ENCODE assay signal across 24 cellular contexts in the genomic region with DNA sequence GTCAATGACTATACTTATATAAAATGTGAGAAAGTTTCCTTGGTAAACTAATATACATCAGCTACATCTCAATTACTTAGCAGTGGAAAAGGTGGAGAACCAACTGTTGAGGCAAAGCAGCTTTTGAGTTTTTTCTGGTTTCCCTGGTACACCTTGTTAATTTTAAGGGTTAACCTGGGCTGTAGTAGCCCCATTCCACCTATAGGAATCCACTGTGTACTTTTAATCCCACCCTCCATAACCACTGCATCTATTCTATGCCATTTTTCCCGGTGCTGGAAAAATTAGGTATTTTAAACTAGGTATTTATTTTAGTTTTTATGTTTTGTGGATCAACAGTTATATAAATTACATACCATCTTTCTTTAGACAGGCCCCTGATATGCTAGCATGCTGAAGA. TPM values are rescaled to one million over a fixed set of nuclear protein-coding genes. Genes with fewer than 3 reads are reported as not detected.
DNase-seq lines count a peak whose midpoint lies in the region; ATAC-seq and TF ChIP-seq lines count a peak whose summit lies in the region.
"Had no signal": no experiment of that assay in that cellular context is flagged by ENCODE, and none has a peak within 500 bp of the region (broad histone marks: within the 10 kb centered on the region; RNA-seq: fewer than 3 reads in every experiment).

No MANE protein-coding gene starts in this region.

- BruUV-seq in PC-3 (replicated peaks; lab: Mats Ljungman, UMichigan) = no TSS peak

- H3K79me2 ChIP-seq in PC-3 (ENCODE audit: low read length) = no peaks in the 10 kb centered on the region

- H3K9me3 ChIP-seq in CD4-positive, alpha-beta T cell (ENCODE audit: control insufficient read depth, low read length) = no peaks in the 10 kb centered on the region
- no peaks in the 10 kb centered on the region for H3K9me3 ChIP-seq in PC-3 (ENCODE audit: low read length)
- H3K9me3 ChIP-seq: BLaER1, HAP-1 had no signal

- H3K9ac ChIP-seq in PC-3 (ENCODE audit: low read length) = no peak overlapping the region
- H3K9ac ChIP-seq: BLaER1, GM23248 had no signal

- H3K27me3 Mint-ChIP-seq in activated CD8-positive, alpha-beta memory T cell treated with anti-CD3 and anti-CD28 coated beads, Interleukin-2, amount 10 ng/mL, durations not matched to agents 7 days and 5 days = no peaks in the 10 kb centered on the region
- no peaks in the 10 kb centered on the region for H3K27me3 Mint-ChIP-seq in CD4-positive, alpha-beta T cell
- H3K27me3 Mint-ChIP-seq in activated naive CD8-positive, alpha-beta T cell treated with anti-CD3 and anti-CD28 coated beads, Interleukin-2, amount 10 ng/mL, durations not matched to agents 7 days and 5 days = no peaks in the 10 kb centered on the region
- H3K27me3 Mint-ChIP-seq: CD4-positive, CD25-positive, alpha-beta regulatory T cell had no signal

- POLR2A ChIA-PET in CD4-positive, alpha-beta T cell (lab: Charles Lee) = interaction anchor here (1.4 kb wide), 1 partner anchor 9 kb away, joined by 5 read pairs; no protein-coding TSS in a partner anchor
- POLR2A ChIA-PET in PC-3 (lab: Charles Lee; ENCODE audit: unreplicated experiment) = interaction anchor here (0.6 kb wide), 1 partner anchor 44 kb away, joined by 3 read pairs; no protein-coding TSS in a partner anchor
- POLR2A ChIA-PET in activated naive CD8-positive, alpha-beta T cell treated with anti-CD3 and anti-CD28 coated beads, Interleukin-2, amount 10 ng/mL, durations not matched to agents 7 days and 5 days (lab: Charles Lee) = no interaction called here

- no peak overlapping the region for H3K4me3 ChIP-seq in PC-3 (ENCODE audit: low read length)
- H3K4me3 ChIP-seq: BLaER1, GM23248, HAP-1, PC-9 had no signal

- no peak overlapping the region for H2AFZ ChIP-seq in PC-3 (ENCODE audit: low read length)
- H2AFZ ChIP-seq: GM23248, PC-9 had no signal

- peak overlapping the region; percentile 57 for H3K27ac Mint-ChIP-seq in activated CD8-positive, alpha-beta memory T cell treated with anti-CD3 and anti-CD28 coated beads, Interleukin-2, amount 10 ng/mL, durations not matched to agents 7 days and 5 days
- no peak overlapping the region for H3K27ac Mint-ChIP-seq in CD4-positive, alpha-beta T cell
- H3K27ac Mint-ChIP-seq in activated naive CD8-positive, alpha-beta T cell treated with anti-CD3 and anti-CD28 coated beads, Interleukin-2, amount 10 ng/mL, durations not matched to agents 7 days and 5 days = peak overlapping the region; percentile 54
- H3K27ac Mint-ChIP-seq: CD4-positive, CD25-positive, alpha-beta regulatory T cell had no signal

- H3K36me3 ChIP-seq in PC-3 (ENCODE audit: low read depth, low read length) = peaks cover 88% of the 10 kb centered on the region

- H3K27ac ChIP-seq in CD4-positive, alpha-beta T cell (ENCODE audit: low read depth, low read length) = no peak overlapping the region
- H3K27ac ChIP-seq in PC-3 (ENCODE audit: low read length) = no peak overlapping the region
- H3K27ac ChIP-seq: BLaER1, GM23248, HL-60, PC-9 had no signal

- ATAC-seq in activated CD8-positive, alpha-beta memory T cell treated with anti-CD3 and anti-CD28 coated beads, Interleukin-2, amount 10 ng/mL, durations not matched to agents 7 days and 5 days = no peak
- ATAC-seq in CD4-positive, alpha-beta T cell (ENCODE audit: poor library complexity) = peak; percentile 23
- ATAC-seq in PC-3 (no peak; the same call in 1 of the 2 replicates), GM21737 (IDR thresholded peaks at IDR 0.05; ENCODE audit: unreplicated experiment) (no peak)
- ATAC-seq in activated naive CD8-positive, alpha-beta T cell treated with anti-CD3 and anti-CD28 coated beads, Interleukin-2, amount 10 ng/mL, durations not matched to agents 7 days and 5 days (ENCODE audit: low read depth) = no peak
- ATAC-seq: Right ventricle myocardium inferior had no signal

- no peak for TF ChIP-seq CTCF in CD4-positive, alpha-beta T cell (IDR thresholded peaks at IDR 0.05)
- TF ChIP-seq CTCF in PC-3 (conservative IDR thresholded peaks at IDR 0.05; ENCODE audit: low read depth, low read length) = peak; percentile 22; the same call in 1 of the 2 replicates

- no peaks in the 10 kb centered on the region for H3K9me2 ChIP-seq in PC-3 (replicated peaks; ENCODE audit: low read length)

- no peaks in the 10 kb centered on the region for H3K9me3 Mint-ChIP-seq in activated CD8-positive, alpha-beta memory T cell treated with anti-CD3 and anti-CD28 coated beads, Interleukin-2, amount 10 ng/mL, durations not matched to agents 7 days and 5 days (ENCODE audit: low read depth)
- no peaks in the 10 kb centered on the region for H3K9me3 Mint-ChIP-seq in CD4-positive, alpha-beta T cell
- no peaks in the 10 kb centered on the region for H3K9me3 Mint-ChIP-seq in activated naive CD8-positive, alpha-beta T cell treated with anti-CD3 and anti-CD28 coated beads, Interleukin-2, amount 10 ng/mL, durations not matched to agents 7 days and 5 days
- H3K9me3 Mint-ChIP-seq: CD4-positive, CD25-positive, alpha-beta regulatory T cell had no signal

- H3K4me1 Mint-ChIP-seq in activated CD8-positive, alpha-beta memory T cell treated with anti-CD3 and anti-CD28 coated beads, Interleukin-2, amount 10 ng/mL, durations not matched to agents 7 days and 5 days = peaks cover 48% of the 10 kb centered on the region
- peaks cover 21% of the 10 kb centered on the region for H3K4me1 Mint-ChIP-seq in CD4-positive, alpha-beta T cell (ENCODE audit: low read depth)
- H3K4me1 Mint-ChIP-seq in activated naive CD8-positive, alpha-beta T cell treated with anti-CD3 and anti-CD28 coated beads, Interleukin-2, amount 10 ng/mL, durations not matched to agents 7 days and 5 days = peaks cover 41% of the 10 kb centered on the region

- no peak for DNase-seq in activated CD8-positive, alpha-beta memory T cell treated with anti-CD3 and anti-CD28 coated beads, Interleukin-2, amount 10 ng/mL, durations not matched to agents 7 days and 5 days
- no peak for DNase-seq in activated CD8-positive, alpha-beta memory T cell treated with anti-CD3 and anti-CD28 coated beads, Interleukin-2, amount 50 U/mL, for 48 hours
- no peak for DNase-seq in CD4-positive, alpha-beta T cell
- DNase-seq in PC-3 = no peak
- no peak for DNase-seq in activated naive CD8-positive, alpha-beta T cell treated with anti-CD3 and anti-CD28 coated beads, Interleukin-2, amount 10 ng/mL, durations not matched to agents 7 days and 5 days
- DNase-seq in NCI-H2227 (lab: John Stamatoyannopoulos, UW; ENCODE audit: unreplicated experiment) = no peak
- DNase-seq: CD4-positive, CD25-positive, alpha-beta regulatory T cell; COR-L47; DMS53; GM23248; Karpas-422; NCI-H1092; NCI-H1436; NCI-H187; NCI-H2081 treated with DMSO at 0.1 percent for 48 hours; NCI-H2171; NCI-H345; NCI-H510A treated with DMSO at 0.1 percent for 48 hours; PC-9 had no signal

- intact Hi-C loops in CD4-positive, alpha-beta T cell (cut with DNase I, micrococcal nuclease) = no loop called here
- intact Hi-C loops in PC-3 (cut with micrococcal nuclease) = no loop called here

- peaks cover 71% of the 10 kb centered on the region for H3K36me3 Mint-ChIP-seq in activated CD8-positive, alpha-beta memory T cell treated with anti-CD3 and anti-CD28 coated beads, Interleukin-2, amount 10 ng/mL, durations not matched to agents 7 days and 5 days
- peaks cover 91% of the 10 kb centered on the region for H3K36me3 Mint-ChIP-seq in CD4-positive, alpha-beta T cell (ENCODE audit: low read depth)
- H3K36me3 Mint-ChIP-seq in activated naive CD8-positive, alpha-beta T cell treated with anti-CD3 and anti-CD28 coated beads, Interleukin-2, amount 10 ng/mL, durations not matched to agents 7 days and 5 days = peaks cover 58% of the 10 kb centered on the region

- H3K4me1 ChIP-seq in PC-3 (ENCODE audit: insufficient read depth, low read length) = no peaks in the 10 kb centered on the region

- H3K4me3 Mint-ChIP-seq in activated CD8-positive, alpha-beta memory T cell treated with anti-CD3 and anti-CD28 coated beads, Interleukin-2, amount 10 ng/mL, durations not matched to agents 7 days and 5 days = no peak overlapping the region
- H3K4me3 Mint-ChIP-seq in CD4-positive, alpha-beta T cell = no peak overlapping the region
- H3K4me3 Mint-ChIP-seq in activated naive CD8-positive, alpha-beta T cell treated with anti-CD3 and anti-CD28 coated beads, Interleukin-2, amount 10 ng/mL, durations not matched to agents 7 days and 5 days = no peak overlapping the region
- H3K4me3 Mint-ChIP-seq: CD4-positive, CD25-positive, alpha-beta regulatory T cell had no signal

- no peaks in the 10 kb centered on the region for H3F3A ChIP-seq in PC-3 (ENCODE audit: low read length, unreplicated experiment)

- CTCF ChIA-PET in activated CD8-positive, alpha-beta memory T cell treated with anti-CD3 and anti-CD28 coated beads, Interleukin-2, amount 10 ng/mL, durations not matched to agents 7 days and 5 days (lab: Charles Lee) = interaction anchor here (1.0 to 1.2 kb wide), 2 partner anchors 9 to 93 kb away, joined by 3 read pairs; no protein-coding TSS in a partner anchor
- CTCF ChIA-PET in CD4-positive, alpha-beta T cell (lab: Charles Lee) = no interaction called here
- CTCF ChIA-PET in PC-3 (lab: Charles Lee) = no interaction called here

- H4K20me1 ChIP-seq in PC-3 (ENCODE audit: low read length) = no peaks in the 10 kb centered on the region
- H4K20me1 ChIP-seq: BLaER1 had no signal

- no peaks in the 10 kb centered on the region for H3K27me3 ChIP-seq in CD4-positive, alpha-beta T cell (ENCODE audit: control insufficient read depth, insufficient read depth, low read length)
- no peaks in the 10 kb centered on the region for H3K27me3 ChIP-seq in PC-3 (ENCODE audit: low read length)
- H3K27me3 ChIP-seq: BLaER1 had no signal

- no peak overlapping the region for H3K4me2 ChIP-seq in PC-3 (ENCODE audit: low read length)
- H3K4me2 ChIP-seq: BLaER1, PC-9 had no signal

RNA-seq across cellular contexts. Expression of a gene that starts 42.4 kb away (rescaled TPM):
- 10 to 100 TPM; 20.3 to 25.2 TPM for total RNA-seq in activated CD8-positive, alpha-beta memory T cell treated with anti-CD3 and anti-CD28 coated beads, Interleukin-2, amount 10 ng/mL, durations not matched to agents 7 days and 5 days
- total RNA-seq in CD4-positive, alpha-beta T cell = 10 to 100 TPM; 25.3 to 25.6 TPM
- 43.4 and 44.4 TPM in 2 replicates for total RNA-seq in PC-3 (2014; rRNA removed)
- 10 to 100 TPM; 24.1 to 24.7 TPM for total RNA-seq in activated naive CD8-positive, alpha-beta T cell treated with anti-CD3 and anti-CD28 coated beads, Interleukin-2, amount 10 ng/mL, durations not matched to agents 7 days and 5 days
